In the genomic region with DNA sequence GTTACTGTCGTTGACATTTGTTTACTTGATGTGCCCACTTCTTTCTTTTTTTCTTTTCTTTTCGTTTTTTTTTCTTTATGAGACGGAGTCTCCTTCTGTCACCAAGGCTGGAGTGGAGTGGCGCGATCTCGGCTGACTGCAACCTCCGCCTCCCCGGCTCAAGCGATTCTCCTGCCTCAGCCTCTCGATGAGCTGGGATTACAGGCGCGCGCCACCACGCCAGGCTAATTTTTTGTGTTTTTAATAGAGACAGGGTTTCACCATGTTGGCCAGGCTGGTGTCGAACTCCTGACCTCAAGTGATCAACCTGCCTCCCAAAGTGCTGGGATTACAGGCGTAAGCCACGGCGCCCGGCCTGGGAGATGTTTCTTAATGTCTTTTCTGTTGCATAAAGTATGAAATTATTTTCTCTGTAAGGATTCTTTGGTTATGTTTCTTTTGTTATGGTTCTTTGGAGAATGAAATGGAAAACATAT, we compare ENCODE assay signal across 1 cellular context.
TF ChIP-seq lines count a peak whose summit lies in the region.

No MANE protein-coding gene starts in this region.

TF ChIP-seq in neural cell, 6 proteins besides CTCF, POLR2A, EP300 and RAD21 (continued from another document):
- TF ChIP-seq REST (IDR thresholded peaks at IDR 0.05; ENCODE audit: borderline replicate concordance) (no peak), POLR2AphosphoS5 (IDR thresholded peaks at IDR 0.05) (no peak), TAF1 (IDR thresholded peaks at IDR 0.05; ENCODE audit: low read depth) (no peak), MXI1 (conservative IDR thresholded peaks at IDR 0.05; ENCODE audit: poor library complexity, severe bottlenecking) (no peak)
